ENCODE assay signal across 25 cellular contexts in genomic region chr10:11443468-11444147, GRCh38.
"Had no signal": no experiment of that assay in that cellular context is flagged by ENCODE, and none has a peak within 500 bp of the region (broad histone marks: within the 10 kb centered on the region; RNA-seq: fewer than 3 reads in every experiment).

No MANE protein-coding gene starts in this region.

- FAIRE-seq: astrocyte, small intestine had no signal

- H3K36me3 ChIP-seq: brain microvascular endothelial cell, sigmoid colon, suprapubic skin, tibial artery had no signal

- H3K27me3 Mint-ChIP-seq: activated CD4-positive, alpha-beta T cell treated with anti-CD3 and anti-CD28 coated beads for 36 hours had no signal

- H3K27ac ChIP-seq: brain microvascular endothelial cell, parathyroid adenoma, psoas muscle, sigmoid colon, suprapubic skin, tibial artery had no signal

- H3K9me3 ChIP-seq: psoas muscle, sigmoid colon, suprapubic skin, tibial artery had no signal

- H3K79me2 ChIP-seq: parathyroid adenoma had no signal

- DNase-seq: activated CD4-positive, alpha-beta T cell treated with anti-CD3 and anti-CD28 coated beads for 36 hours; activated CD4-positive, CD25-positive, alpha-beta regulatory T cell; activated CD8-positive, alpha-beta T cell treated with anti-CD3 and anti-CD28 coated beads, Interleukin-2, amount 10 ng/mL, durations not matched to agents 7 days and 5 days; activated gamma-delta T cell; activated naive CD4-positive, alpha-beta T cell treated with anti-CD3 and anti-CD28 coated beads, Interleukin-2, amount 10 ng/mL, durations not matched to agents 7 days and 5 days; activated T-cell treated with anti-CD3 and anti-CD28 coated beads, Interleukin-2, amount 50 U/mL, for 24 hours; amniotic stem cell; brain microvascular endothelial cell; caudate nucleus; cortex of kidney; foreskin fibroblast; hypothalamus; midbrain; naive thymus-derived CD4-positive, alpha-beta T cell; nucleus accumbens; psoas muscle; sigmoid colon; small intestine; stimulated activated naive CD4-positive, alpha-beta T cell; tibial artery had no signal

- H3K9ac ChIP-seq: parathyroid adenoma had no signal

- H3K27me3 ChIP-seq: brain microvascular endothelial cell had no signal

- H3K4me3 Mint-ChIP-seq: activated CD4-positive, alpha-beta T cell treated with anti-CD3 and anti-CD28 coated beads for 36 hours; activated CD8-positive, alpha-beta T cell treated with anti-CD3 and anti-CD28 coated beads, Interleukin-2, amount 10 ng/mL, durations not matched to agents 7 days and 5 days; activated naive CD4-positive, alpha-beta T cell treated with anti-CD3 and anti-CD28 coated beads, Interleukin-2, amount 10 ng/mL, durations not matched to agents 7 days and 5 days; activated T-cell treated with anti-CD3 and anti-CD28 coated beads, Interleukin-2, amount 50 U/mL, for 24 hours; T-helper 2 cell treated with Interferon-gamma antibody and Interleukin-4, amounts not matched to agents 5 μg/mL and 100 μg/mL, for 36 hours had no signal

- H3K27ac Mint-ChIP-seq: activated CD4-positive, alpha-beta T cell treated with anti-CD3 and anti-CD28 coated beads for 36 hours; activated CD8-positive, alpha-beta T cell treated with anti-CD3 and anti-CD28 coated beads, Interleukin-2, amount 10 ng/mL, durations not matched to agents 7 days and 5 days; activated naive CD4-positive, alpha-beta T cell treated with anti-CD3 and anti-CD28 coated beads, Interleukin-2, amount 10 ng/mL, durations not matched to agents 7 days and 5 days; activated T-cell treated with anti-CD3 and anti-CD28 coated beads, Interleukin-2, amount 50 U/mL, for 24 hours; naive thymus-derived CD4-positive, alpha-beta T cell; T-helper 2 cell treated with Interferon-gamma antibody and Interleukin-4, amounts not matched to agents 5 μg/mL and 100 μg/mL, for 36 hours had no signal

- ATAC-seq: activated CD4-positive, alpha-beta T cell treated with anti-CD3 and anti-CD28 coated beads for 36 hours; activated CD8-positive, alpha-beta T cell treated with anti-CD3 and anti-CD28 coated beads, Interleukin-2, amount 10 ng/mL, durations not matched to agents 7 days and 5 days; esophagus mucosa; naive thymus-derived CD4-positive, alpha-beta T cell; psoas muscle had no signal

- H3K9me3 Mint-ChIP-seq: activated naive CD4-positive, alpha-beta T cell treated with anti-CD3 and anti-CD28 coated beads, Interleukin-2, amount 10 ng/mL, durations not matched to agents 7 days and 5 days; activated T-cell treated with anti-CD3 and anti-CD28 coated beads, Interleukin-2, amount 50 U/mL, for 24 hours; T-helper 2 cell treated with Interferon-gamma antibody and Interleukin-4, amounts not matched to agents 5 μg/mL and 100 μg/mL, for 36 hours had no signal

- H3K4me3 ChIP-seq: psoas muscle, sigmoid colon, suprapubic skin, tibial artery had no signal

- H2AFZ ChIP-seq: parathyroid adenoma had no signal

- H3K36me3 Mint-ChIP-seq: activated naive CD4-positive, alpha-beta T cell treated with anti-CD3 and anti-CD28 coated beads, Interleukin-2, amount 10 ng/mL, durations not matched to agents 7 days and 5 days; naive thymus-derived CD4-positive, alpha-beta T cell had no signal

- H3K4me1 ChIP-seq: parathyroid adenoma, psoas muscle, sigmoid colon, tibial artery had no signal
